In the genomic region with DNA sequence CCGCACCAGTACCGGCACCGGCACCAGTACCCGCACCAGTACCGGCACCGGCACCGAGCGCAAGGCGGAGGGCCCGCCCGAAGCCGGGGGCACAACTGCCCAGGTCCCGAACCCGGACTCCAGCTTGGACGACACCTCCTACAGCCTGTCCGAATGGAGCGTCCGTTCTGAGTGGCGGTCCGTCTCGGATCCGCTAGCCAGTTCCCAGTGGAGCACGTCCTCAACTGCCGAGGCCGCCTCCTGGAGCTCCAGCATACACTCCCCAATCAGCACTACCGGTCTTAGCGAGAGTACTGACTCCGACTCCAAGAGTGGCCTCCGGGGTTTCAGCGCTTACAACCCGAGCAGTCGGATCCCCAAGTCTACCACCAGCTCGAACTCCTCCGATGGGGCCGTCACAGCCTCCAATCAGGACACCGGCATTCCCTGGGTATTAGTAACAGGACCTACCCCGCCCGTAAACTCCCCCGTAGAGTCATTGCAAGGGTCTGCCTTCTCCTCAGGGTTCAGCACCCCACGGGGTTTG, we compare ENCODE assay signal across 8 cellular contexts. TPM values are rescaled to one million over a fixed set of nuclear protein-coding genes. Genes with fewer than 3 reads are reported as not detected.
DNase-seq lines count a peak whose midpoint lies in the region; ATAC-seq and TF ChIP-seq lines count a peak whose summit lies in the region.

No MANE protein-coding gene starts in this region.

- DNase-seq in Right ventricle myocardium inferior (ENCODE audit: missing footprints) (no peak), cardiac septum (ENCODE audit: low spot score) (no peak), amniotic epithelial cell (ENCODE audit: low read depth) (peak; percentile 49), left ventricle myocardium inferior (peak; percentile 24), ovary (peak in 3 of 5 donors; percentile 43 to 54 (median 51))

- H3K27me3 ChIP-seq in OCI-LY3 (ENCODE audit: low read depth, low read length) (no peaks in the 10 kb centered on the region), left ventricle myocardium inferior (ENCODE audit: low read depth) (no peaks in the 10 kb centered on the region), ovary (no peaks in the 10 kb centered on the region)

- no peaks in the 10 kb centered on the region for H4K20me1 ChIP-seq in OCI-LY3 (ENCODE audit: insufficient read depth, low read length)

- TF ChIP-seq POLR2A in ovary (IDR thresholded peaks at IDR 0.05) = no peak

- peak overlapping the region; percentile 78 for H3K9ac ChIP-seq in OCI-LY3 (ENCODE audit: low read length)

- no peaks in the 10 kb centered on the region for H3K79me2 ChIP-seq in OCI-LY3 (ENCODE audit: low read length)

- no peak for TF ChIP-seq EP300 in ovary (IDR thresholded peaks at IDR 0.05)

- H3K4me3 ChIP-seq in OCI-LY3 (ENCODE audit: low read length) = peak overlapping the region; percentile 85
- peak overlapping the region; percentile 85 for H3K4me3 ChIP-seq in left ventricle myocardium inferior
- H3K4me3 ChIP-seq in ovary = peak overlapping the region; percentile 60

- H3K36me3 ChIP-seq in OCI-LY3 (replicated peaks; ENCODE audit: low read depth, low read length) = no peaks in the 10 kb centered on the region
- no peaks in the 10 kb centered on the region for H3K36me3 ChIP-seq in left ventricle myocardium inferior
- no peaks in the 10 kb centered on the region for H3K36me3 ChIP-seq in ovary

- 0 out of 2 replicates have a peak, but pooled peaks cover 3% of the 10 kb centered on the region for H3K4me1 ChIP-seq in OCI-LY3 (ENCODE audit: low read length)
- peaks cover 14% of the 10 kb centered on the region for H3K4me1 ChIP-seq in left ventricle myocardium inferior
- no peaks in the 10 kb centered on the region for H3K4me1 ChIP-seq in ovary (ENCODE audit: insufficient read depth)

- ATAC-seq in Right ventricle myocardium inferior = peak; percentile 38
- ATAC-seq in GM21447 (IDR thresholded peaks at IDR 0.05; ENCODE audit: unreplicated experiment) = no peak
- ATAC-seq in GM18517 (IDR thresholded peaks at IDR 0.05; ENCODE audit: unreplicated experiment) = no peak

- no peak overlapping the region for H3K27ac ChIP-seq in OCI-LY3 (ENCODE audit: low read length)
- peak overlapping the region; percentile 95 for H3K27ac ChIP-seq in left ventricle myocardium inferior (replicated peaks)
- peak overlapping the region; percentile 33 to 79 for H3K27ac ChIP-seq in ovary

- peak overlapping the region; percentile 64 for H3K4me2 ChIP-seq in OCI-LY3 (ENCODE audit: low read length)

- intact Hi-C loops in Right ventricle myocardium inferior (cut with DNase I) = loop anchor here (2.0 to 5.0 kb wide), 4 partner anchors 38 to 93 kb away; no protein-coding TSS in a partner anchor
- intact Hi-C loops in cardiac septum (cut with DNase I) = loop anchor here (5.0 to 10.0 kb wide), 3 partner anchors 52 to 87 kb away; no protein-coding TSS in a partner anchor
- intact Hi-C loops in left ventricle myocardium inferior (cut with micrococcal nuclease) = loop anchor here (5.0 to 10.0 kb wide), 2 partner anchors 52 to 90 kb away; no protein-coding TSS in a partner anchor
- intact Hi-C loops in ovary (cut with DNase I) = loop anchor here in 1 of 4 donors (10.0 kb wide), 1 partner anchor 50 kb away; no protein-coding TSS in a partner anchor

- 0 out of 2 replicates have a peak overlapping the region, but pooled peaks have one; percentile 30 for H2AFZ ChIP-seq in OCI-LY3 (ENCODE audit: low read depth, low read length)

- no peak for TF ChIP-seq CTCF in OCI-LY3 (IDR thresholded peaks at IDR 0.05; ENCODE audit: low read depth, low read length)
- TF ChIP-seq CTCF in left ventricle myocardium inferior (IDR thresholded peaks at IDR 0.05; ENCODE audit: borderline replicate concordance) = no peak
- TF ChIP-seq CTCF in ovary (IDR thresholded peaks at IDR 0.05) = peak in 1 of 3 donors; percentile 2

- H3K9me3 ChIP-seq in OCI-LY3 (ENCODE audit: insufficient read depth, low read length) (no peaks in the 10 kb centered on the region), left ventricle myocardium inferior (replicated peaks) (no peaks in the 10 kb centered on the region), ovary (no peaks in the 10 kb centered on the region)

- 33 to 36% (median 34%) methylated on average over 35 to 40 of the region's 40 CpGs for WGBS in ovary, 3 donors

RNA-seq across cellular contexts. Expression of a gene that starts 0.9 kb away (rescaled TPM):
- 102 TPM for total RNA-seq in Right ventricle myocardium inferior
- 68.9 TPM for total RNA-seq in cardiac septum
- 113 TPM for total RNA-seq in left ventricle myocardium inferior
- total RNA-seq in ovary = 100 to 1,000 TPM in 2 of 7 donors, 10 to 100 TPM in 5; 30.7 to 121 (median 77.4) TPM
- 10 to 100 TPM; 74.0 to 74.2 TPM for polyA plus RNA-seq in ovary

Comparison
In these comparisons a context has a peak if more than half of its experiments do, and no peak if none do; other contexts are left out.
1. DNase-seq: peak in amniotic epithelial cell (single experiment), left ventricle myocardium inferior (single experiment) and ovary (3 of 5); none in Right ventricle myocardium inferior (single experiment) and cardiac septum (single experiment).
2. Peak in every context shown above with its lines, with median percentiles within 50 percentile points of each other: H3K4me3 ChIP-seq.